In genomic region chr1:28258628-28259251, GRCh38 we compare ENCODE assay signal across 8 cellular contexts. TPM values are rescaled to one million over a fixed set of nuclear protein-coding genes. Genes with fewer than 3 reads are reported as not detected.
DNase-seq lines count a peak whose midpoint lies in the region; ATAC-seq and TF ChIP-seq lines count a peak whose summit lies in the region.

No MANE protein-coding gene starts in this region.

- no peaks in the 10 kb centered on the region for H3K36me3 ChIP-seq in neuronal stem cell (replicated peaks in 1 of 2; ENCODE audit: control insufficient read depth in 2 of 2, insufficient read depth in 2 of 2, low read length in 2 of 2)

- H2BK5ac ChIP-seq in neuronal stem cell (ENCODE audit: low read length): no peak overlapping the region

- no peak overlapping the region for H2BK15ac ChIP-seq in neuronal stem cell (ENCODE audit: low read length)

- H3K27ac ChIP-seq in dorsolateral prefrontal cortex (peak overlapping the region in 8 of 59 donors; percentile 8 to 89 (median 72)), neuronal stem cell (replicated peaks; ENCODE audit: low read length) (no peak overlapping the region)

- TF ChIP-seq CTCF in dorsolateral prefrontal cortex (IDR thresholded peaks at IDR 0.05 in 54 of 56, conservative IDR thresholded peaks at IDR 0.05 in 2 of 56; ENCODE audit: low read depth in 1 of 56, partially characterized antibody in 56 of 56): no peak

- H2AK5ac ChIP-seq in neuronal stem cell (ENCODE audit: low read depth, low read length): no peak overlapping the region

- peaks cover 9 to 10% of the 10 kb centered on the region in 2 donors for H3K4me1 ChIP-seq in neuronal stem cell (ENCODE audit: control insufficient read depth in 2 of 2, insufficient read depth in 1 of 2, low read depth in 1 of 2, low read length in 2 of 2)

- no peak overlapping the region for H4K91ac ChIP-seq in neuronal stem cell (ENCODE audit: low read depth, low read length, poor library complexity)

- intact Hi-C loops in dorsolateral prefrontal cortex (cut with DNase I): loop anchor here (2.0 to 10.0 kb wide), 3 partner anchors 70 to 346 kb away; partner anchors contain the start of genes MED18 (in 1 of the 2) and RCC1 (in 1 of the 2)

- peak; percentile 21 for DNase-seq in DMS114 treated with DMSO at 0.1 percent for 48 hours (lab: John Stamatoyannopoulos, UW; ENCODE audit: unreplicated experiment)
- peak; percentile 50 for DNase-seq in NCI-H226
- no peak for DNase-seq in dorsolateral prefrontal cortex
- no peak for DNase-seq in neuronal stem cell (ENCODE audit: low spot score)
- no peak for DNase-seq in stimulated activated CD4-positive, alpha-beta T cell treated with anti-CD3 and anti-CD28 coated beads, Interleukin-2, amount 100 ng/mL, for 48 hours
- no peak for DNase-seq in NK-92 treated with Interleukin-12 subunit alpha and Interleukin-12 subunit beta, amount 100 ng/mL, for 24 hours (lab: John Stamatoyannopoulos, UW)

- no peak overlapping the region for H3K9ac ChIP-seq in neuronal stem cell (ENCODE audit: low read depth, low read length, poor library complexity)

- H3K27me3 ChIP-seq in dorsolateral prefrontal cortex: no peaks in the 10 kb centered on the region
- peaks cover 0 to 5% (median 0%) of the 10 kb centered on the region in 3 experiments for H3K27me3 ChIP-seq in neuronal stem cell (ENCODE audit: control insufficient read depth in 3 of 3, insufficient read depth in 3 of 3, low read depth in 1 of 3, low read length in 3 of 3)

- no peak overlapping the region for H2BK12ac ChIP-seq in neuronal stem cell (ENCODE audit: low read length)

- H3K4ac ChIP-seq in neuronal stem cell (ENCODE audit: low read length): no peak overlapping the region

- H2AFZ ChIP-seq in neuronal stem cell (ENCODE audit: low read length): peak overlapping the region; percentile 83

- WGBS in neuronal stem cell (ENCODE audit: extremely low coverage in 2 of 2, insufficient read length in 2 of 2, insufficient replicate concordance in 1 of 2), 2 donors: no CpG with 5 or more reads among the region's 12 CpGs

- no peak overlapping the region for H3K14ac ChIP-seq in neuronal stem cell (ENCODE audit: low read length)

- no peak overlapping the region for H2BK120ac ChIP-seq in neuronal stem cell (ENCODE audit: low read depth, low read length)

- ATAC-seq in GM19395 (IDR thresholded peaks at IDR 0.05; ENCODE audit: unreplicated experiment) (no peak), GM21717 (IDR thresholded peaks at IDR 0.05; ENCODE audit: unreplicated experiment) (no peak)

- H3K4me3 ChIP-seq in dorsolateral prefrontal cortex (peak overlapping the region in 57 of 59 donors; percentile 68 to 100 (median 95)), neuronal stem cell (ENCODE audit: low read length in 2 of 2) (peak overlapping the region in 1 of 2 donors; percentile 87)

- H3K23ac ChIP-seq in neuronal stem cell (ENCODE audit: low read depth, low read length, poor library complexity): no peak overlapping the region

- H3K9me3 ChIP-seq in neuronal stem cell (replicated peaks in 1 of 2; ENCODE audit: control insufficient read depth in 2 of 2, insufficient read depth in 1 of 2, low read depth in 1 of 2, low read length in 2 of 2): no peaks in the 10 kb centered on the region

- H3K18ac ChIP-seq in neuronal stem cell (ENCODE audit: low read length): no peak overlapping the region

- no peak overlapping the region for H4K8ac ChIP-seq in neuronal stem cell (ENCODE audit: low read depth, low read length)

- H3K4me2 ChIP-seq in neuronal stem cell (ENCODE audit: insufficient read depth, low read length, poor library complexity, severe bottlenecking): no peak overlapping the region

- H3K79me1 ChIP-seq in neuronal stem cell (ENCODE audit: low read depth, low read length): no peaks in the 10 kb centered on the region

RNA-seq across cellular contexts. Expression of gene SESN2, which starts 0.6 kb away (rescaled TPM):
- 10 to 100 TPM in 101 of 120 experiments, 1 to 10 TPM in 19; 6.5 to 26.1 (median 11.8) TPM for total RNA-seq in dorsolateral prefrontal cortex
- polyA plus RNA-seq in neuronal stem cell (2013, experiment 1 of 2): 15.8 TPM
- 15.7 TPM for polyA plus RNA-seq in neuronal stem cell (2013, experiment 2 of 2)

RNA-seq across cellular contexts. Expression of gene ATP5IF1, which starts 22.8 kb away (rescaled TPM):
- total RNA-seq in dorsolateral prefrontal cortex: 100 to 1,000 TPM in 117 of 120 experiments, 10 to 100 TPM in 3; 83.1 to 262 (median 175) TPM
- polyA plus RNA-seq in neuronal stem cell (2013, experiment 1 of 2): 448 TPM
- 456 TPM for polyA plus RNA-seq in neuronal stem cell (2013, experiment 2 of 2)

RNA-seq across cellular contexts. Expression of gene DNAJC8, which starts 25.9 kb away (rescaled TPM):
- 10 to 100 TPM; 54.5 to 95.1 (median 72.1) TPM for total RNA-seq in dorsolateral prefrontal cortex
- polyA plus RNA-seq in neuronal stem cell (2013, experiment 1 of 2): 158 TPM
- polyA plus RNA-seq in neuronal stem cell (2013, experiment 2 of 2): 155 TPM

Comparison
In these comparisons a context has a peak if more than half of its experiments do, and no peak if none do; other contexts are left out.
1. DNase-seq: peak in DMS114 treated with DMSO at 0.1 percent for 48 hours (single experiment) and NCI-H226 (single experiment); none in dorsolateral prefrontal cortex (0 of 10), neuronal stem cell (single experiment), stimulated activated CD4-positive, alpha-beta T cell treated with anti-CD3 and anti-CD28 coated beads, Interleukin-2, amount 100 ng/mL, for 48 hours (0 of 2) and NK-92 treated with Interleukin-12 subunit alpha and Interleukin-12 subunit beta, amount 100 ng/mL, for 24 hours (single experiment).